Comparison of ENCODE assay signal across 1 cellular context in genomic region chrX:124208675-124209074, GRCh38.
TF ChIP-seq lines count a peak whose summit lies in the region.

No MANE protein-coding gene starts in this region.

TF ChIP-seq in H1, 55 proteins besides CTCF, POLR2A, EP300 and RAD21 (continued from another document):
- TF ChIP-seq, protein P1, sequence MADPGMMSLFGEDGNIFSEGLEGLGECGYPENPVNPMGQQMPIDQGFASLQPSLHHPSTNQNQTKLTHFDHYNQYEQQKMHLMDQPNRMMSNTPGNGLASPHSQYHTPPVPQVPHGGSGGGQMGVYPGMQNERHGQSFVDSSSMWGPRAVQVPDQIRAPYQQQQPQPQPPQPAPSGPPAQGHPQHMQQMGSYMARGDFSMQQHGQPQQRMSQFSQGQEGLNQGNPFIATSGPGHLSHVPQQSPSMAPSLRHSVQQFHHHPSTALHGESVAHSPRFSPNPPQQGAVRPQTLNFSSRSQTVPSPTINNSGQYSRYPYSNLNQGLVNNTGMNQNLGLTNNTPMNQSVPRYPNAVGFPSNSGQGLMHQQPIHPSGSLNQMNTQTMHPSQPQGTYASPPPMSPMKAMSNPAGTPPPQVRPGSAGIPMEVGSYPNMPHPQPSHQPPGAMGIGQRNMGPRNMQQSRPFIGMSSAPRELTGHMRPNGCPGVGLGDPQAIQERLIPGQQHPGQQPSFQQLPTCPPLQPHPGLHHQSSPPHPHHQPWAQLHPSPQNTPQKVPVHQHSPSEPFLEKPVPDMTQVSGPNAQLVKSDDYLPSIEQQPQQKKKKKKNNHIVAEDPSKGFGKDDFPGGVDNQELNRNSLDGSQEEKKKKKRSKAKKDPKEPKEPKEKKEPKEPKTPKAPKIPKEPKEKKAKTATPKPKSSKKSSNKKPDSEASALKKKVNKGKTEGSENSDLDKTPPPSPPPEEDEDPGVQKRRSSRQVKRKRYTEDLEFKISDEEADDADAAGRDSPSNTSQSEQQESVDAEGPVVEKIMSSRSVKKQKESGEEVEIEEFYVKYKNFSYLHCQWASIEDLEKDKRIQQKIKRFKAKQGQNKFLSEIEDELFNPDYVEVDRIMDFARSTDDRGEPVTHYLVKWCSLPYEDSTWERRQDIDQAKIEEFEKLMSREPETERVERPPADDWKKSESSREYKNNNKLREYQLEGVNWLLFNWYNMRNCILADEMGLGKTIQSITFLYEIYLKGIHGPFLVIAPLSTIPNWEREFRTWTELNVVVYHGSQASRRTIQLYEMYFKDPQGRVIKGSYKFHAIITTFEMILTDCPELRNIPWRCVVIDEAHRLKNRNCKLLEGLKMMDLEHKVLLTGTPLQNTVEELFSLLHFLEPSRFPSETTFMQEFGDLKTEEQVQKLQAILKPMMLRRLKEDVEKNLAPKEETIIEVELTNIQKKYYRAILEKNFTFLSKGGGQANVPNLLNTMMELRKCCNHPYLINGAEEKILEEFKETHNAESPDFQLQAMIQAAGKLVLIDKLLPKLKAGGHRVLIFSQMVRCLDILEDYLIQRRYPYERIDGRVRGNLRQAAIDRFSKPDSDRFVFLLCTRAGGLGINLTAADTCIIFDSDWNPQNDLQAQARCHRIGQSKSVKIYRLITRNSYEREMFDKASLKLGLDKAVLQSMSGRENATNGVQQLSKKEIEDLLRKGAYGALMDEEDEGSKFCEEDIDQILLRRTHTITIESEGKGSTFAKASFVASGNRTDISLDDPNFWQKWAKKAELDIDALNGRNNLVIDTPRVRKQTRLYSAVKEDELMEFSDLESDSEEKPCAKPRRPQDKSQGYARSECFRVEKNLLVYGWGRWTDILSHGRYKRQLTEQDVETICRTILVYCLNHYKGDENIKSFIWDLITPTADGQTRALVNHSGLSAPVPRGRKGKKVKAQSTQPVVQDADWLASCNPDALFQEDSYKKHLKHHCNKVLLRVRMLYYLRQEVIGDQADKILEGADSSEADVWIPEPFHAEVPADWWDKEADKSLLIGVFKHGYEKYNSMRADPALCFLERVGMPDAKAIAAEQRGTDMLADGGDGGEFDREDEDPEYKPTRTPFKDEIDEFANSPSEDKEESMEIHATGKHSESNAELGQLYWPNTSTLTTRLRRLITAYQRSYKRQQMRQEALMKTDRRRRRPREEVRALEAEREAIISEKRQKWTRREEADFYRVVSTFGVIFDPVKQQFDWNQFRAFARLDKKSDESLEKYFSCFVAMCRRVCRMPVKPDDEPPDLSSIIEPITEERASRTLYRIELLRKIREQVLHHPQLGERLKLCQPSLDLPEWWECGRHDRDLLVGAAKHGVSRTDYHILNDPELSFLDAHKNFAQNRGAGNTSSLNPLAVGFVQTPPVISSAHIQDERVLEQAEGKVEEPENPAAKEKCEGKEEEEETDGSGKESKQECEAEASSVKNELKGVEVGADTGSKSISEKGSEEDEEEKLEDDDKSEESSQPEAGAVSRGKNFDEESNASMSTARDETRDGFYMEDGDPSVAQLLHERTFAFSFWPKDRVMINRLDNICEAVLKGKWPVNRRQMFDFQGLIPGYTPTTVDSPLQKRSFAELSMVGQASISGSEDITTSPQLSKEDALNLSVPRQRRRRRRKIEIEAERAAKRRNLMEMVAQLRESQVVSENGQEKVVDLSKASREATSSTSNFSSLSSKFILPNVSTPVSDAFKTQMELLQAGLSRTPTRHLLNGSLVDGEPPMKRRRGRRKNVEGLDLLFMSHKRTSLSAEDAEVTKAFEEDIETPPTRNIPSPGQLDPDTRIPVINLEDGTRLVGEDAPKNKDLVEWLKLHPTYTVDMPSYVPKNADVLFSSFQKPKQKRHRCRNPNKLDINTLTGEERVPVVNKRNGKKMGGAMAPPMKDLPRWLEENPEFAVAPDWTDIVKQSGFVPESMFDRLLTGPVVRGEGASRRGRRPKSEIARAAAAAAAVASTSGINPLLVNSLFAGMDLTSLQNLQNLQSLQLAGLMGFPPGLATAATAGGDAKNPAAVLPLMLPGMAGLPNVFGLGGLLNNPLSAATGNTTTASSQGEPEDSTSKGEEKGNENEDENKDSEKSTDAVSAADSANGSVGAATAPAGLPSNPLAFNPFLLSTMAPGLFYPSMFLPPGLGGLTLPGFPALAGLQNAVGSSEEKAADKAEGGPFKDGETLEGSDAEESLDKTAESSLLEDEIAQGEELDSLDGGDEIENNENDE (IDR thresholded peaks at IDR 0.05; ENCODE audit: insufficient replicate concordance, low read length), result no peak
- no peak for TF ChIP-seq ASH2L (IDR thresholded peaks at IDR 0.05; ENCODE audit: low read length)
- no peak for TF ChIP-seq NRF1 (IDR thresholded peaks at IDR 0.05; ENCODE audit: low read depth, low read length)
- TF ChIP-seq, protein P2, sequence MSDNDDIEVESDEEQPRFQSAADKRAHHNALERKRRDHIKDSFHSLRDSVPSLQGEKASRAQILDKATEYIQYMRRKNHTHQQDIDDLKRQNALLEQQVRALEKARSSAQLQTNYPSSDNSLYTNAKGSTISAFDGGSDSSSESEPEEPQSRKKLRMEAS (IDR thresholded peaks at IDR 0.05), result no peak
- TF ChIP-seq YY1 (IDR thresholded peaks at IDR 0.05; ENCODE audit: low read depth, low read length), result no peak
- TF ChIP-seq BCL11A (IDR thresholded peaks at IDR 0.05; ENCODE audit: low read depth in 2 of 2, low read length in 2 of 2), result no peak
- no peak for TF ChIP-seq TAF7 (optimal IDR thresholded peaks at IDR 0.05; ENCODE audit: borderline replicate concordance, low read depth, low read length)
